In the genomic region with DNA sequence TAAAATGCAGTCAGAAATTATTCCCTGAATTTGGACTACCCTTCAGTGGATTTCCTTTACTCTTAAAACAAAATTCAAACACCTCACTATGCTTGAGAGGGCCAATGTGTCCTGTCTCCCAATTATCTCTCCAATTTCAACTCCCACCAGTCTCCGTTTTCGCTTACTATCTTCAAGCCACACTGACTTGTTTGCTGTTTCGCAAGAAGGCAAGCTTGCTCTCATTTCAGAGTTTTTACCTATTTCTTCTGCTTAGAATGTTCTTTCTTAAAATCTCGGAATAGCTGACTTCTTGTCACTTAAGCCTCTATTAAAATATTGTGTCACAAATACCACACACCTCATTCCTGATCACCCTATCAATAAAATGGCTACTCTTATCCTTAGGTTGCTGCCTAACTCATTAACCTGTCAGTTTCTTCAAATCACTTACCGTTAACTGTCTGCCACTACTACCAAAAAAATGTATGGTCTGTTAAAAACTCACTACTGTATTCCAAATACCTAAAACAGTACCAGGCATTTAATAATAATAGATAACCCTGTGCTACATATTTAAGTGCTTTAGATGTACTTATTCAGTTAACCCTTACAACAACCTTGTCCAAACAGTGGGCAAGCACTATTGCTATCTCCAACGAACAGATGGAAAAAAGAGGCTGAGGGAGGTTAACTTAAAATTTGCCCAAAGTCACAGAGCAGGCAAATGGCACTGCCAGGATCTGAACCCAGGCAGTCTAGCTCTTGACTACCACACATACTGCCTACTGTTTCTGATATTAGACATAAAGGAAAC, we compare ENCODE assay signal across 1 cellular context.
TF ChIP-seq lines count a peak whose summit lies in the region.

No MANE protein-coding gene starts in this region.

TF ChIP-seq in H1, 55 proteins besides CTCF, POLR2A, EP300 and RAD21:
- TF ChIP-seq, protein P1, sequence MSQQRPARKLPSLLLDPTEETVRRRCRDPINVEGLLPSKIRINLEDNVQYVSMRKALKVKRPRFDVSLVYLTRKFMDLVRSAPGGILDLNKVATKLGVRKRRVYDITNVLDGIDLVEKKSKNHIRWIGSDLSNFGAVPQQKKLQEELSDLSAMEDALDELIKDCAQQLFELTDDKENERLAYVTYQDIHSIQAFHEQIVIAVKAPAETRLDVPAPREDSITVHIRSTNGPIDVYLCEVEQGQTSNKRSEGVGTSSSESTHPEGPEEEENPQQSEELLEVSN (IDR thresholded peaks at IDR 0.05), result no peak
- TF ChIP-seq CEBPB (IDR thresholded peaks at IDR 0.05; ENCODE audit: low read depth, low read length) (0 out of 2 replicates have a peak, but pooled peaks have one; percentile 15), SP2 (IDR thresholded peaks at IDR 0.05; ENCODE audit: low read length) (no peak), POU5F1 (IDR thresholded peaks at IDR 0.05; ENCODE audit: low read depth, low read length) (no peak)
